ENCODE assay signal across 13 cellular contexts in genomic region chr10:122198631-122199030, GRCh38.
"Had no signal": no experiment of that assay in that cellular context is flagged by ENCODE, and none has a peak within 500 bp of the region (broad histone marks: within the 10 kb centered on the region; RNA-seq: fewer than 3 reads in every experiment).

No MANE protein-coding gene starts in this region.

- H3K4me3 Mint-ChIP-seq: activated B cell treated with CpG ODN at 0.5 μM for 24 hours; activated CD4-positive, alpha-beta T cell treated with anti-CD3 and anti-CD28 coated beads, Interleukin-2, amount 10 ng/mL, durations not matched to agents 7 days and 5 days; activated naive CD4-positive, alpha-beta T cell treated with anti-CD3 and anti-CD28 coated beads, Interleukin-2, amount 50 U/mL, for 24 hours; activated T-helper 17 cell treated with anti-CD3 and anti-CD28 coated beads, Interleukin-2, amount 50 U/mL, for 72 hours; mesothelial cell of epicardium; stimulated activated naive CD8-positive, alpha-beta T cell treated with anti-CD3 and anti-CD28 coated beads, Interleukin-15, Interleukin-2, amounts not matched to agents 100 ng/mL and 50 ng/mL, for 24 hours; T-helper 17 cell had no signal

- H3K27ac ChIP-seq: body of pancreas, testis had no signal

- H3K4me1 ChIP-seq: body of pancreas, testis had no signal

- H3K9me3 Mint-ChIP-seq: activated B cell treated with CpG ODN at 0.5 μM for 24 hours; activated CD4-positive, alpha-beta T cell treated with anti-CD3 and anti-CD28 coated beads, Interleukin-2, amount 10 ng/mL, durations not matched to agents 7 days and 5 days; activated naive CD4-positive, alpha-beta T cell treated with anti-CD3 and anti-CD28 coated beads, Interleukin-2, amount 50 U/mL, for 24 hours; activated T-helper 17 cell treated with anti-CD3 and anti-CD28 coated beads, Interleukin-2, amount 50 U/mL, for 72 hours; mesothelial cell of epicardium; stimulated activated naive CD8-positive, alpha-beta T cell treated with anti-CD3 and anti-CD28 coated beads, Interleukin-15, Interleukin-2, amounts not matched to agents 100 ng/mL and 50 ng/mL, for 24 hours had no signal

- H3K27ac Mint-ChIP-seq: activated B cell treated with CpG ODN at 0.5 μM for 24 hours; activated CD4-positive, alpha-beta T cell treated with anti-CD3 and anti-CD28 coated beads, Interleukin-2, amount 10 ng/mL, durations not matched to agents 7 days and 5 days; activated naive CD4-positive, alpha-beta T cell treated with anti-CD3 and anti-CD28 coated beads, Interleukin-2, amount 50 U/mL, for 24 hours; activated T-helper 17 cell treated with anti-CD3 and anti-CD28 coated beads, Interleukin-2, amount 50 U/mL, for 72 hours; mesothelial cell of epicardium; stimulated activated naive CD8-positive, alpha-beta T cell treated with anti-CD3 and anti-CD28 coated beads, Interleukin-15, Interleukin-2, amounts not matched to agents 100 ng/mL and 50 ng/mL, for 24 hours; T-helper 17 cell had no signal

- ATAC-seq: activated T-helper 17 cell treated with anti-CD3 and anti-CD28 coated beads, Interleukin-2, amount 50 U/mL, for 72 hours; body of pancreas; T-helper 17 cell had no signal

- H3K9me3 ChIP-seq: body of pancreas, testis had no signal

- H3K27me3 Mint-ChIP-seq: activated B cell treated with CpG ODN at 0.5 μM for 24 hours; activated CD4-positive, alpha-beta T cell treated with anti-CD3 and anti-CD28 coated beads, Interleukin-2, amount 10 ng/mL, durations not matched to agents 7 days and 5 days; activated naive CD4-positive, alpha-beta T cell treated with anti-CD3 and anti-CD28 coated beads, Interleukin-2, amount 50 U/mL, for 24 hours; stimulated activated naive CD8-positive, alpha-beta T cell treated with anti-CD3 and anti-CD28 coated beads, Interleukin-15, Interleukin-2, amounts not matched to agents 100 ng/mL and 50 ng/mL, for 24 hours had no signal

- H3K4me3 ChIP-seq: body of pancreas, testis had no signal

- H3K27me3 ChIP-seq: body of pancreas, testis had no signal

- DNase-seq: activated B cell treated with CpG ODN at 0.5 μM for 24 hours; activated CD4-positive, alpha-beta T cell treated with anti-CD3 and anti-CD28 coated beads, Interleukin-2, amount 10 ng/mL, durations not matched to agents 7 days and 5 days; activated CD8-positive, alpha-beta memory T cell treated with anti-CD3 and anti-CD28 coated beads for 24 hours; activated T-cell treated with anti-CD3 and anti-CD28 coated beads for 4 hours; body of pancreas; stimulated activated CD4-positive, alpha-beta T cell treated with anti-CD3 and anti-CD28 coated beads, Interleukin-4, amount 100 ng/mL, for 1 hour; stimulated activated CD8-positive, alpha-beta memory T cell treated with anti-CD3 and anti-CD28 coated beads, Interleukin-4, amount 100 ng/mL, for 48 hours; T-helper 17 cell; testis had no signal

- H3K36me3 Mint-ChIP-seq: activated naive CD4-positive, alpha-beta T cell treated with anti-CD3 and anti-CD28 coated beads, Interleukin-2, amount 50 U/mL, for 24 hours had no signal

- H3K4me1 Mint-ChIP-seq: activated B cell treated with CpG ODN at 0.5 μM for 24 hours; activated CD4-positive, alpha-beta T cell treated with anti-CD3 and anti-CD28 coated beads, Interleukin-2, amount 10 ng/mL, durations not matched to agents 7 days and 5 days; activated naive CD4-positive, alpha-beta T cell treated with anti-CD3 and anti-CD28 coated beads, Interleukin-2, amount 50 U/mL, for 24 hours; activated T-helper 17 cell treated with anti-CD3 and anti-CD28 coated beads, Interleukin-2, amount 50 U/mL, for 72 hours; T-helper 17 cell had no signal
